11 cellular contexts compared by ENCODE assay signal in genomic region chr4:83964996-83965541, GRCh38.
DNase-seq lines count a peak whose midpoint lies in the region; ATAC-seq and TF ChIP-seq lines count a peak whose summit lies in the region.
"Had no signal": no experiment of that assay in that cellular context is flagged by ENCODE, and none has a peak within 500 bp of the region (broad histone marks: within the 10 kb centered on the region; RNA-seq: fewer than 3 reads in every experiment).

No MANE protein-coding gene starts in this region.

- H3K27me3 ChIP-seq in brain microvascular endothelial cell (replicated peaks) (no peaks in the 10 kb centered on the region), neural progenitor cell (no peaks in the 10 kb centered on the region), body of pancreas (no peaks in the 10 kb centered on the region), uterus (no peaks in the 10 kb centered on the region)
- H3K27me3 ChIP-seq: Peyer's patch had no signal

- H4K20me1 ChIP-seq in neural progenitor cell (ENCODE audit: low read depth), result no peaks in the 10 kb centered on the region

- no peaks in the 10 kb centered on the region for H3F3A ChIP-seq in neural progenitor cell (ENCODE audit: low read depth)

- no peak overlapping the region for H2AFZ ChIP-seq in neural progenitor cell (replicated peaks)

- H3K27me3 Mint-ChIP-seq in neural progenitor cell (ENCODE audit: insufficient read depth, low read depth), result peaks cover 3% of the 10 kb centered on the region

- H3K4me3 Mint-ChIP-seq in neural progenitor cell, result no peak overlapping the region
- H3K4me3 Mint-ChIP-seq: CD14-positive monocyte had no signal

- peaks cover 21% of the 10 kb centered on the region for H3K9me3 Mint-ChIP-seq in neural progenitor cell

- no peak overlapping the region for H3K27ac Mint-ChIP-seq in neural progenitor cell
- H3K27ac Mint-ChIP-seq: CD14-positive monocyte had no signal

- ATAC-seq in body of pancreas, result no peak

- H3K36me3 ChIP-seq in brain microvascular endothelial cell (replicated peaks) (no peaks in the 10 kb centered on the region), neural progenitor cell (no peaks in the 10 kb centered on the region), body of pancreas (replicated peaks in 1 of 2; ENCODE audit: insufficient read depth in 1 of 2, low read depth in 2 of 2) (no peaks in the 10 kb centered on the region), uterus (no peaks in the 10 kb centered on the region)
- H3K36me3 ChIP-seq: Peyer's patch had no signal

- H3K4me1 ChIP-seq in neural progenitor cell, result peaks cover 13% of the 10 kb centered on the region
- no peaks in the 10 kb centered on the region for H3K4me1 ChIP-seq in body of pancreas
- no peaks in the 10 kb centered on the region for H3K4me1 ChIP-seq in uterus
- H3K4me1 ChIP-seq: Peyer's patch had no signal

- no peak overlapping the region for H3K4me3 ChIP-seq in brain microvascular endothelial cell (ENCODE audit: low read depth, low read length)
- H3K4me3 ChIP-seq in neural progenitor cell, result no peak overlapping the region
- no peak overlapping the region for H3K4me3 ChIP-seq in body of pancreas
- H3K4me3 ChIP-seq in uterus, result no peak overlapping the region
- H3K4me3 ChIP-seq: Peyer's patch had no signal

- 82 to 85% methylated on average over 3 of the region's 3 CpGs for WGBS in body of pancreas, 2 donors

- H3K27ac ChIP-seq in brain microvascular endothelial cell (no peak overlapping the region), neural progenitor cell (no peak overlapping the region), body of pancreas (no peak overlapping the region), uterus (no peak overlapping the region)
- H3K27ac ChIP-seq: Peyer's patch had no signal

- no peaks in the 10 kb centered on the region for H3K79me2 ChIP-seq in neural progenitor cell (ENCODE audit: low read depth)

- no peak for TF ChIP-seq POLR2A in body of pancreas (IDR thresholded peaks at IDR 0.05)
- TF ChIP-seq POLR2A in uterus (IDR thresholded peaks at IDR 0.05), result no peak

- H3K9me3 ChIP-seq in neural progenitor cell (ENCODE audit: low read depth), result no peaks in the 10 kb centered on the region
- no peaks in the 10 kb centered on the region for H3K9me3 ChIP-seq in body of pancreas
- H3K9me3 ChIP-seq in uterus, result no peaks in the 10 kb centered on the region
- H3K9me3 ChIP-seq: Peyer's patch had no signal

- intact Hi-C loops in body of pancreas (cut with DNase I) (no loop called here), uterus (cut with DNase I; ENCODE audit: low total_unique reads) (no loop called here)

- TF ChIP-seq CTCF in brain microvascular endothelial cell (IDR thresholded peaks at IDR 0.05; ENCODE audit: low read depth, low read length, missing control alignments), result no peak
- TF ChIP-seq CTCF in neural progenitor cell (IDR thresholded peaks at IDR 0.05), result no peak
- no peak for TF ChIP-seq CTCF in body of pancreas (IDR thresholded peaks at IDR 0.05)
- TF ChIP-seq CTCF in uterus (IDR thresholded peaks at IDR 0.05), result no peak

- H3K9ac ChIP-seq in neural progenitor cell, result no peak overlapping the region

- H3K4me2 ChIP-seq in neural progenitor cell, result no peak overlapping the region

- H3K36me3 Mint-ChIP-seq in neural progenitor cell, result no peaks in the 10 kb centered on the region
- H3K36me3 Mint-ChIP-seq: CD14-positive monocyte had no signal

- peaks cover 4% of the 10 kb centered on the region for H3K4me1 Mint-ChIP-seq in neural progenitor cell
- H3K4me1 Mint-ChIP-seq: CD14-positive monocyte had no signal

- in situ Hi-C loops in brain microvascular endothelial cell (cut with HindIII; ENCODE audit: low pct_ligation_motif_present, low sequenced_read_pairs), result no loop called here

- DNase-seq in EL (peak; percentile 8), HT1080 (ENCODE audit: low read depth) (peak; percentile 33), brain microvascular endothelial cell (peak; percentile 47), neural progenitor cell (ENCODE audit: low spot score) (peak; percentile 25), body of pancreas (no peak), uterus (no peak), DMS79 (lab: John Stamatoyannopoulos, UW) (no peak)
- DNase-seq: NCI-H524, Peyer's patch, substantia nigra had no signal

Comparison
In these comparisons a context has a peak if more than half of its experiments do, and no peak if none do; other contexts are left out.
1. DNase-seq: peak in EL (single experiment), HT1080 (single experiment), brain microvascular endothelial cell (single experiment) and neural progenitor cell (single experiment); none in body of pancreas (0 of 4), uterus (0 of 2) and DMS79 (single experiment).